15 cellular contexts compared by ENCODE assay signal in the genomic region with DNA sequence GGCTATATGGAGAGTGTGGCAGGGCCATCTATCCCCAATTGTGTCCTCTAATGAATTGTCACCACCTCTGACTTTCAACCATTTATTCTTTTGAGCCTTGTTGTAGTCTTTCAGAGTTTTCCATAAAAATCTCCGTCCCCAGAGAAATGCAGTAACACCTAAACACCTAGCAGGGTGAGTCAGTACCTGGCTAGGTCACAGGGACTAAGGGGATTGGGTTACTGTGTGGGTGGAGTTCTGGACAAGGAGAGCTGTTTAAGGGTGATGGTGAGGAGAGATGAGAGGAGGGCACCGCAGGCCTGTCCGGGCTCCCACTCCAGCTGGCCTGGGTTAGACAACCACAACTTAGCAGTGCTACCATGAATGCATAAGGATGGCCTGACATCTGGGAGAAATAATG.
DNase-seq lines count a peak whose midpoint lies in the region; ATAC-seq and TF ChIP-seq lines count a peak whose summit lies in the region.
"Had no signal": no experiment of that assay in that cellular context is flagged by ENCODE, and none has a peak within 500 bp of the region (broad histone marks: within the 10 kb centered on the region; RNA-seq: fewer than 3 reads in every experiment).

No MANE protein-coding gene starts in this region.

- H3K27ac Mint-ChIP-seq in progenitor cell of endocrine pancreas: peak overlapping the region; percentile 15
- H3K27ac Mint-ChIP-seq in natural killer cell: no peak overlapping the region
- H3K27ac Mint-ChIP-seq in activated CD8-positive, alpha-beta memory T cell treated with anti-CD3 and anti-CD28 coated beads, Interleukin-2, amount 10 ng/mL, durations not matched to agents 7 days and 5 days: no peak overlapping the region

- H3K79me2 ChIP-seq in HCT116 (ENCODE audit: insufficient read depth, low read length): no peaks in the 10 kb centered on the region

- TF ChIP-seq CTCF in HCT116 (IDR thresholded peaks at IDR 0.05 in 2 of 3, conservative IDR thresholded peaks at IDR 0.05 in 1 of 3; ENCODE audit: borderline replicate concordance in 1 of 3, insufficient read depth in 1 of 3, low read depth in 2 of 3, low read length in 2 of 3) (no peak), RWPE1 (conservative IDR thresholded peaks at IDR 0.05; ENCODE audit: low read depth) (no peak), foreskin keratinocyte (conservative IDR thresholded peaks at IDR 0.05) (no peak), progenitor cell of endocrine pancreas (IDR thresholded peaks at IDR 0.05; ENCODE audit: unreplicated experiment) (no peak), natural killer cell (IDR thresholded peaks at IDR 0.05) (no peak)

- H3K4me1 ChIP-seq in HCT116 (ENCODE audit: control insufficient read depth in 1 of 2, insufficient read depth in 2 of 2, low read length in 2 of 2) (peaks cover 3 to 19% of the 10 kb centered on the region in 2 experiments; a peak in 3 of 4 replicates), foreskin keratinocyte (peaks cover 10% of the 10 kb centered on the region)

- DNase-seq in HCT116 (ENCODE audit: low read depth, low spot score): no peak
- peak; percentile 41 for DNase-seq in RWPE1 (ENCODE audit: low spot score)
- DNase-seq in foreskin keratinocyte: no peak
- no peak for DNase-seq in progenitor cell of endocrine pancreas (ENCODE audit: low spot score, unreplicated experiment)
- no peak for DNase-seq in natural killer cell
- DNase-seq in activated CD8-positive, alpha-beta memory T cell treated with anti-CD3 and anti-CD28 coated beads, Interleukin-2, amount 10 ng/mL, durations not matched to agents 7 days and 5 days: no peak
- DNase-seq: ACHN, AML-193, DMS79 treated with DMSO at 0.1 percent for 48 hours, MG63, NCI-H1092, NCI-H748 treated with DMSO at 0.1 percent for 48 hours had no signal

- H3K4me1 Mint-ChIP-seq in progenitor cell of endocrine pancreas (ENCODE audit: low read depth) (peaks cover 51% of the 10 kb centered on the region), natural killer cell (no peaks in the 10 kb centered on the region)
- peaks cover 1% of the 10 kb centered on the region for H3K4me1 Mint-ChIP-seq in activated CD8-positive, alpha-beta memory T cell treated with anti-CD3 and anti-CD28 coated beads, Interleukin-2, amount 10 ng/mL, durations not matched to agents 7 days and 5 days

- RAD21 ChIA-PET in HCT116 (lab: Charles Lee; ENCODE audit: low non-redundant PET in 1 of 2, low total read pairs in 2 of 2, uncharacterized antibody in 2 of 2, unreplicated experiment in 2 of 2): no interaction called here

- CTCF ChIA-PET in HCT116 (lab: Charles Lee) (no interaction called here), RWPE1 (lab: Yijun Ruan, JAX) (no interaction called here)
- CTCF ChIA-PET in activated CD8-positive, alpha-beta memory T cell treated with anti-CD3 and anti-CD28 coated beads, Interleukin-2, amount 10 ng/mL, durations not matched to agents 7 days and 5 days (lab: Charles Lee): no interaction called here

- H3K27ac ChIP-seq in HCT116 (ENCODE audit: low read depth, low read length) (no peak overlapping the region), RWPE1 (no peak overlapping the region), foreskin keratinocyte (no peak overlapping the region)
- H3K27ac ChIP-seq: SK-N-MC had no signal

- H3K9me3 ChIP-seq in HCT116 (ENCODE audit: control insufficient read depth in 1 of 2, insufficient read depth in 1 of 2, low read depth in 1 of 2, low read length in 2 of 2): no peaks in the 10 kb centered on the region

- no peak overlapping the region for H3K4me3 ChIP-seq in HCT116 (replicated peaks in 1 of 2; ENCODE audit: low read depth in 1 of 2, low read length in 2 of 2)
- H3K4me3 ChIP-seq: MG63, SK-N-MC had no signal

- no peak for TF ChIP-seq RAD21 in HCT116 (IDR thresholded peaks at IDR 0.05; ENCODE audit: low read depth)

- H4K20me1 ChIP-seq in HCT116 (ENCODE audit: insufficient read depth): no peaks in the 10 kb centered on the region

- H3K9ac ChIP-seq in HCT116 (ENCODE audit: low read length): no peak overlapping the region

- no peak overlapping the region for H2AFZ ChIP-seq in HCT116 (ENCODE audit: low read depth, low read length, poor library complexity, severe bottlenecking)

- no peaks in the 10 kb centered on the region for H3K36me3 ChIP-seq in HCT116 (ENCODE audit: control insufficient read depth in 1 of 2, insufficient read depth in 2 of 2, low read length in 2 of 2)
- H3K36me3 ChIP-seq: MG63 had no signal

- no TSS peak for BruUV-seq in HCT116 (replicated peaks; lab: Mats Ljungman, UMichigan)

- TF ChIP-seq POLR2A in HCT116 (IDR thresholded peaks at IDR 0.05; ENCODE audit: borderline replicate concordance, extremely low read depth, insufficient read depth, insufficient read length): no peak

- H3K9me3 Mint-ChIP-seq in progenitor cell of endocrine pancreas (ENCODE audit: low read depth) (peaks cover 4% of the 10 kb centered on the region), natural killer cell (peaks cover 3 to 4% of the 10 kb centered on the region in 2 donors)
- no peaks in the 10 kb centered on the region for H3K9me3 Mint-ChIP-seq in activated CD8-positive, alpha-beta memory T cell treated with anti-CD3 and anti-CD28 coated beads, Interleukin-2, amount 10 ng/mL, durations not matched to agents 7 days and 5 days (ENCODE audit: low read depth)

- H3K4me3 Mint-ChIP-seq in progenitor cell of endocrine pancreas (ENCODE audit: low read depth) (no peak overlapping the region), natural killer cell (no peak overlapping the region)
- no peak overlapping the region for H3K4me3 Mint-ChIP-seq in activated CD8-positive, alpha-beta memory T cell treated with anti-CD3 and anti-CD28 coated beads, Interleukin-2, amount 10 ng/mL, durations not matched to agents 7 days and 5 days

- no peaks in the 10 kb centered on the region for H3K27me3 Mint-ChIP-seq in progenitor cell of endocrine pancreas
- H3K27me3 Mint-ChIP-seq in natural killer cell (ENCODE audit: low read depth in 2 of 2): peaks cover 7 to 13% of the 10 kb centered on the region in 2 donors
- no peaks in the 10 kb centered on the region for H3K27me3 Mint-ChIP-seq in activated CD8-positive, alpha-beta memory T cell treated with anti-CD3 and anti-CD28 coated beads, Interleukin-2, amount 10 ng/mL, durations not matched to agents 7 days and 5 days

- ATAC-seq in HCT116: peak; percentile 78
- ATAC-seq in foreskin keratinocyte: peak; percentile 51
- ATAC-seq in natural killer cell: no peak
- no peak for ATAC-seq in HG02798 (IDR thresholded peaks at IDR 0.05; ENCODE audit: poor library complexity, unreplicated experiment)
- no peak for ATAC-seq in activated CD8-positive, alpha-beta memory T cell treated with anti-CD3 and anti-CD28 coated beads, Interleukin-2, amount 10 ng/mL, durations not matched to agents 7 days and 5 days
- ATAC-seq: Right ventricle myocardium inferior had no signal

- intact Hi-C loops in HCT116 (cut with micrococcal nuclease) (no loop called here), natural killer cell (cut with micrococcal nuclease) (no loop called here)

- H3K36me3 Mint-ChIP-seq in progenitor cell of endocrine pancreas (ENCODE audit: insufficient read depth): no peaks in the 10 kb centered on the region
- no peaks in the 10 kb centered on the region for H3K36me3 Mint-ChIP-seq in natural killer cell
- H3K36me3 Mint-ChIP-seq in activated CD8-positive, alpha-beta memory T cell treated with anti-CD3 and anti-CD28 coated beads, Interleukin-2, amount 10 ng/mL, durations not matched to agents 7 days and 5 days: no peaks in the 10 kb centered on the region

- H3K9me2 ChIP-seq in HCT116 (ENCODE audit: insufficient read depth): no peaks in the 10 kb centered on the region

- POLR2A ChIA-PET in HCT116 (lab: Charles Lee) (no interaction called here), RWPE1 (lab: Yijun Ruan, JAX; ENCODE audit: low non-redundant PET) (interaction anchor here (0.6 kb wide), 1 partner anchor 20 kb away, joined by 3 read pairs; no protein-coding TSS in a partner anchor)

- H3K4me2 ChIP-seq in HCT116 (ENCODE audit: low read length): peak overlapping the region; percentile 37

- no peaks in the 10 kb centered on the region for H3K27me3 ChIP-seq in HCT116 (ENCODE audit: insufficient read depth, low read length)
- H3K27me3 ChIP-seq in foreskin keratinocyte: peaks cover 5% of the 10 kb centered on the region
- H3K27me3 ChIP-seq: MG63 had no signal

TF ChIP-seq in HCT116, 20 proteins besides CTCF, POLR2A, EP300 and RAD21:
- no peak for TF ChIP-seq FOSL1 (IDR thresholded peaks at IDR 0.05; ENCODE audit: low read depth)
- TF ChIP-seq, protein P1, sequence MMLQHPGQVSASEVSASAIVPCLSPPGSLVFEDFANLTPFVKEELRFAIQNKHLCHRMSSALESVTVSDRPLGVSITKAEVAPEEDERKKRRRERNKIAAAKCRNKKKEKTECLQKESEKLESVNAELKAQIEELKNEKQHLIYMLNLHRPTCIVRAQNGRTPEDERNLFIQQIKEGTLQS (IDR thresholded peaks at IDR 0.05): no peak
- TF ChIP-seq CEBPB (IDR thresholded peaks at IDR 0.05; ENCODE audit: low read depth): no peak
- TF ChIP-seq, protein P2, sequence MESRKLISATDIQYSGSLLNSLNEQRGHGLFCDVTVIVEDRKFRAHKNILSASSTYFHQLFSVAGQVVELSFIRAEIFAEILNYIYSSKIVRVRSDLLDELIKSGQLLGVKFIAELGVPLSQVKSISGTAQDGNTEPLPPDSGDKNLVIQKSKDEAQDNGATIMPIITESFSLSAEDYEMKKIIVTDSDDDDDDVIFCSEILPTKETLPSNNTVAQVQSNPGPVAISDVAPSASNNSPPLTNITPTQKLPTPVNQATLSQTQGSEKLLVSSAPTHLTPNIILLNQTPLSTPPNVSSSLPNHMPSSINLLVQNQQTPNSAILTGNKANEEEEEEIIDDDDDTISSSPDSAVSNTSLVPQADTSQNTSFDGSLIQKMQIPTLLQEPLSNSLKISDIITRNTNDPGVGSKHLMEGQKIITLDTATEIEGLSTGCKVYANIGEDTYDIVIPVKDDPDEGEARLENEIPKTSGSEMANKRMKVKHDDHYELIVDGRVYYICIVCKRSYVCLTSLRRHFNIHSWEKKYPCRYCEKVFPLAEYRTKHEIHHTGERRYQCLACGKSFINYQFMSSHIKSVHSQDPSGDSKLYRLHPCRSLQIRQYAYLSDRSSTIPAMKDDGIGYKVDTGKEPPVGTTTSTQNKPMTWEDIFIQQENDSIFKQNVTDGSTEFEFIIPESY (IDR thresholded peaks at IDR 0.05; ENCODE audit: extremely low read depth, insufficient replicate concordance, low read length): no peak
- TF ChIP-seq CBX3 (IDR thresholded peaks at IDR 0.05; ENCODE audit: low read depth): no peak

Comparison
In these comparisons a context has a peak if more than half of its experiments do, and no peak if none do; other contexts are left out.
1. ATAC-seq: peak in HCT116 (single experiment) and foreskin keratinocyte (single experiment); none in natural killer cell (0 of 3), HG02798 (single experiment) and activated CD8-positive, alpha-beta memory T cell treated with anti-CD3 and anti-CD28 coated beads, Interleukin-2, amount 10 ng/mL, durations not matched to agents 7 days and 5 days (single experiment).